Comparison of ENCODE assay signal across 12 cellular contexts in genomic region chr4:108141213-108142045, GRCh38. TPM values are rescaled to one million over a fixed set of nuclear protein-coding genes. Genes with fewer than 3 reads are reported as not detected.
A peak's percentile ranks its signal among the peaks of the same experiment; 100 is the strongest.
DNase-seq lines count a peak whose midpoint lies in the region; ATAC-seq and TF ChIP-seq lines count a peak whose summit lies in the region.
"Had no signal": no experiment of that assay in that cellular context is flagged by ENCODE, and none has a peak within 500 bp of the region (broad histone marks: within the 10 kb centered on the region; RNA-seq: fewer than 3 reads in every experiment).

No MANE protein-coding gene starts in this region.

- intact Hi-C loops in A673 (cut with micrococcal nuclease; ENCODE audit: unreplicated experiment), result no loop called here

- DNase-seq in activated CD4-positive, alpha-beta T cell treated with anti-CD3 and anti-CD28 coated beads, Interleukin-2, amount 10 ng/mL, durations not matched to agents 7 days and 5 days, result no peak
- no peak for DNase-seq in activated CD4-positive, alpha-beta T cell treated with anti-CD3 and anti-CD28 coated beads, Interleukin-2, amount 50 U/mL, for 4 hours
- peak; percentile 36 for DNase-seq in NAMALWA (ENCODE audit: low spot score)
- DNase-seq in trophoblast cell, result no peak
- DNase-seq in dermis blood vessel endothelial cell, result no peak
- no peak for DNase-seq in A673 (ENCODE audit: low spot score)
- DNase-seq: esophagus squamous epithelium, NCI-H2107, ovary, transverse colon had no signal

- H3K14ac ChIP-seq in trophoblast cell (ENCODE audit: low read length), result no peak overlapping the region

- no peaks in the 10 kb centered on the region for H3K79me2 ChIP-seq in trophoblast cell (ENCODE audit: control insufficient read depth, insufficient read depth, low read length, poor library complexity)

- no peak overlapping the region for H4K12ac ChIP-seq in trophoblast cell (ENCODE audit: low read depth, low read length)

- H3K4me3 Mint-ChIP-seq in activated CD4-positive, alpha-beta T cell treated with anti-CD3 and anti-CD28 coated beads, Interleukin-2, amount 10 ng/mL, durations not matched to agents 7 days and 5 days, result peak overlapping the region; percentile 58
- peak overlapping the region; percentile 76 for H3K4me3 Mint-ChIP-seq in activated T-helper 17 cell treated with anti-CD3 and anti-CD28 coated beads, Interleukin-2, amount 50 U/mL, for 72 hours

- TF ChIP-seq CTCF in A673 (conservative IDR thresholded peaks at IDR 0.05; ENCODE audit: low read depth, low read length), result no peak

- no peak overlapping the region for H2AFZ ChIP-seq in trophoblast cell (ENCODE audit: insufficient read depth, low read length, poor library complexity)

- H3K18ac ChIP-seq in trophoblast cell (ENCODE audit: low read length), result no peak overlapping the region

- H3K4ac ChIP-seq in trophoblast cell (ENCODE audit: low read depth, low read length), result no peak overlapping the region

- POLR2A ChIA-PET in activated CD4-positive, alpha-beta T cell treated with anti-CD3 and anti-CD28 coated beads, Interleukin-2, amount 10 ng/mL, durations not matched to agents 7 days and 5 days (lab: Charles Lee), result no interaction called here
- POLR2A ChIA-PET in A673 (lab: Charles Lee; ENCODE audit: low non-redundant PET), result interaction anchor here (0.6 kb wide), 1 partner anchor 23 kb away, joined by 3 read pairs; no protein-coding TSS in a partner anchor

- H3K23ac ChIP-seq in trophoblast cell (ENCODE audit: low read length), result no peak overlapping the region

- H3K36me3 ChIP-seq in trophoblast cell (ENCODE audit: control insufficient read depth in 1 of 2, insufficient read depth in 2 of 2, low read length in 2 of 2) (peaks cover 0 to 2% of the 10 kb centered on the region in 2 experiments), A673 (ENCODE audit: insufficient read depth, low read length, poor library complexity, severe bottlenecking) (no peaks in the 10 kb centered on the region)
- H3K36me3 ChIP-seq: esophagus squamous epithelium, ovary, transverse colon had no signal

- H3K27me3 Mint-ChIP-seq in activated CD4-positive, alpha-beta T cell treated with anti-CD3 and anti-CD28 coated beads, Interleukin-2, amount 10 ng/mL, durations not matched to agents 7 days and 5 days, result no peaks in the 10 kb centered on the region
- no peaks in the 10 kb centered on the region for H3K27me3 Mint-ChIP-seq in activated T-helper 17 cell treated with anti-CD3 and anti-CD28 coated beads, Interleukin-2, amount 50 U/mL, for 72 hours

- H4K8ac ChIP-seq in trophoblast cell (ENCODE audit: low read depth, low read length), result no peak overlapping the region

- no peak overlapping the region for H2BK5ac ChIP-seq in trophoblast cell (ENCODE audit: low read depth, low read length, poor library complexity)

- no peaks in the 10 kb centered on the region for H3K9me3 ChIP-seq in trophoblast cell (ENCODE audit: insufficient read depth, low read depth, low read length)
- no peaks in the 10 kb centered on the region for H3K9me3 ChIP-seq in A673 (ENCODE audit: low read depth, low read length, poor library complexity, severe bottlenecking)
- H3K9me3 ChIP-seq: esophagus squamous epithelium, ovary, transverse colon had no signal

- H3K79me1 ChIP-seq in trophoblast cell (ENCODE audit: low read length), result no peaks in the 10 kb centered on the region

- ATAC-seq in activated T-helper 17 cell treated with anti-CD3 and anti-CD28 coated beads, Interleukin-2, amount 50 U/mL, for 72 hours (replicated peaks), result peak; percentile 46
- ATAC-seq in HG02970 (IDR thresholded peaks at IDR 0.05; ENCODE audit: low FRiP score, unreplicated experiment), result no peak

- WGBS in trophoblast cell (ENCODE audit: extremely low coverage, insufficient coverage, insufficient read length), result no CpG with 5 or more reads among the region's 12 CpGs

- no TSS peak for BruUV-seq in A673 (replicated peaks; lab: Mats Ljungman, UMichigan)

- H2BK12ac ChIP-seq in trophoblast cell (ENCODE audit: low read length), result no peak overlapping the region

- H3K9me3 Mint-ChIP-seq in activated CD4-positive, alpha-beta T cell treated with anti-CD3 and anti-CD28 coated beads, Interleukin-2, amount 10 ng/mL, durations not matched to agents 7 days and 5 days, result no peaks in the 10 kb centered on the region
- H3K9me3 Mint-ChIP-seq in activated T-helper 17 cell treated with anti-CD3 and anti-CD28 coated beads, Interleukin-2, amount 50 U/mL, for 72 hours, result no peaks in the 10 kb centered on the region

- H3K4me3 ChIP-seq in trophoblast cell (ENCODE audit: low read depth, low read length) (no peak overlapping the region), A673 (ENCODE audit: low read depth, low read length, poor library complexity, severe bottlenecking) (no peak overlapping the region)
- H3K4me3 ChIP-seq: esophagus squamous epithelium, ovary, transverse colon had no signal

- CTCF ChIA-PET in activated CD4-positive, alpha-beta T cell treated with anti-CD3 and anti-CD28 coated beads, Interleukin-2, amount 10 ng/mL, durations not matched to agents 7 days and 5 days (lab: Charles Lee), result interaction anchor here (1.1 kb wide), 1 partner anchor 29 kb away, joined by 3 read pairs; no protein-coding TSS in a partner anchor
- CTCF ChIA-PET in A673 (lab: Charles Lee), result no interaction called here

- no peak overlapping the region for H4K91ac ChIP-seq in trophoblast cell (ENCODE audit: low read depth, low read length)

- H3K4me1 ChIP-seq in trophoblast cell (ENCODE audit: control insufficient read depth in 1 of 2, insufficient read depth in 2 of 2, low read length in 2 of 2) (no peaks in the 10 kb centered on the region), A673 (ENCODE audit: insufficient read depth, low read length, poor library complexity, severe bottlenecking) (no peaks in the 10 kb centered on the region)
- H3K4me1 ChIP-seq: esophagus squamous epithelium, transverse colon had no signal

- no peak overlapping the region for H2BK120ac ChIP-seq in trophoblast cell (ENCODE audit: insufficient read depth, low read length, poor library complexity)

- no peak overlapping the region for H3K4me2 ChIP-seq in trophoblast cell (ENCODE audit: low read length)

- no peak overlapping the region for H3K27ac ChIP-seq in trophoblast cell (ENCODE audit: low read depth, low read length)
- H3K27ac ChIP-seq in A673 (ENCODE audit: low read depth, low read length, poor library complexity, severe bottlenecking), result no peak overlapping the region
- H3K27ac ChIP-seq: esophagus squamous epithelium, ovary, transverse colon had no signal

- H3K27me3 ChIP-seq in trophoblast cell (ENCODE audit: insufficient read depth, low read length) (no peaks in the 10 kb centered on the region), A673 (replicated peaks; ENCODE audit: insufficient read depth, low read depth, low read length, poor library complexity) (no peaks in the 10 kb centered on the region)
- H3K27me3 ChIP-seq: esophagus squamous epithelium, ovary, transverse colon had no signal

- H3K9ac ChIP-seq in trophoblast cell (ENCODE audit: low read length), result peak overlapping the region; percentile 53

- H3K4me1 Mint-ChIP-seq in activated CD4-positive, alpha-beta T cell treated with anti-CD3 and anti-CD28 coated beads, Interleukin-2, amount 10 ng/mL, durations not matched to agents 7 days and 5 days, result peaks cover 90% of the 10 kb centered on the region
- peaks cover 59% of the 10 kb centered on the region for H3K4me1 Mint-ChIP-seq in activated T-helper 17 cell treated with anti-CD3 and anti-CD28 coated beads, Interleukin-2, amount 50 U/mL, for 72 hours

- H3K36me3 Mint-ChIP-seq in activated CD4-positive, alpha-beta T cell treated with anti-CD3 and anti-CD28 coated beads, Interleukin-2, amount 10 ng/mL, durations not matched to agents 7 days and 5 days (ENCODE audit: low read depth), result peaks cover 68% of the 10 kb centered on the region
- H3K36me3 Mint-ChIP-seq in activated T-helper 17 cell treated with anti-CD3 and anti-CD28 coated beads, Interleukin-2, amount 50 U/mL, for 72 hours (ENCODE audit: low read depth), result peaks cover 69% of the 10 kb centered on the region

- peak overlapping the region; percentile 85 for H3K27ac Mint-ChIP-seq in activated CD4-positive, alpha-beta T cell treated with anti-CD3 and anti-CD28 coated beads, Interleukin-2, amount 10 ng/mL, durations not matched to agents 7 days and 5 days
- H3K27ac Mint-ChIP-seq in activated T-helper 17 cell treated with anti-CD3 and anti-CD28 coated beads, Interleukin-2, amount 50 U/mL, for 72 hours, result peak overlapping the region; percentile 94

- no peak overlapping the region for H2AK5ac ChIP-seq in trophoblast cell (ENCODE audit: low read length)

RNA-seq across cellular contexts. Expression of gene LEF1, which starts 27.3 kb away (rescaled TPM):
- 100 to 1,000 TPM; 386 to 498 TPM for total RNA-seq in activated CD4-positive, alpha-beta T cell treated with anti-CD3 and anti-CD28 coated beads, Interleukin-2, amount 10 ng/mL, durations not matched to agents 7 days and 5 days
- total RNA-seq in activated T-helper 17 cell treated with anti-CD3 and anti-CD28 coated beads, Interleukin-2, amount 50 U/mL, for 72 hours, result 10 to 100 TPM; 73.4 to 93.4 TPM
- 15.9 and 18.3 TPM in 2 replicates for polyA plus RNA-seq in trophoblast cell (2013)
- total RNA-seq in dermis blood vessel endothelial cell, result 0.68 and 0.84 TPM in 2 replicates
- total RNA-seq in A673 (2021), result 2.5 and 2.7 TPM in 2 replicates

Comparison
In these comparisons a context has a peak if more than half of its experiments do, and no peak if none do; other contexts are left out.
1. RNA of gene LEF1, which starts 27.3 kb away (total RNA-seq): 386 to 498 TPM in activated CD4-positive, alpha-beta T cell treated with anti-CD3 and anti-CD28 coated beads, Interleukin-2, amount 10 ng/mL, durations not matched to agents 7 days and 5 days and 73.4 to 93.4 TPM in activated T-helper 17 cell treated with anti-CD3 and anti-CD28 coated beads, Interleukin-2, amount 50 U/mL, for 72 hours; 2.5 to 2.7 TPM in A673 and 0.68 to 0.84 TPM in dermis blood vessel endothelial cell; every median in the first group is over 10 times any median in the second.